In the genomic region with DNA sequence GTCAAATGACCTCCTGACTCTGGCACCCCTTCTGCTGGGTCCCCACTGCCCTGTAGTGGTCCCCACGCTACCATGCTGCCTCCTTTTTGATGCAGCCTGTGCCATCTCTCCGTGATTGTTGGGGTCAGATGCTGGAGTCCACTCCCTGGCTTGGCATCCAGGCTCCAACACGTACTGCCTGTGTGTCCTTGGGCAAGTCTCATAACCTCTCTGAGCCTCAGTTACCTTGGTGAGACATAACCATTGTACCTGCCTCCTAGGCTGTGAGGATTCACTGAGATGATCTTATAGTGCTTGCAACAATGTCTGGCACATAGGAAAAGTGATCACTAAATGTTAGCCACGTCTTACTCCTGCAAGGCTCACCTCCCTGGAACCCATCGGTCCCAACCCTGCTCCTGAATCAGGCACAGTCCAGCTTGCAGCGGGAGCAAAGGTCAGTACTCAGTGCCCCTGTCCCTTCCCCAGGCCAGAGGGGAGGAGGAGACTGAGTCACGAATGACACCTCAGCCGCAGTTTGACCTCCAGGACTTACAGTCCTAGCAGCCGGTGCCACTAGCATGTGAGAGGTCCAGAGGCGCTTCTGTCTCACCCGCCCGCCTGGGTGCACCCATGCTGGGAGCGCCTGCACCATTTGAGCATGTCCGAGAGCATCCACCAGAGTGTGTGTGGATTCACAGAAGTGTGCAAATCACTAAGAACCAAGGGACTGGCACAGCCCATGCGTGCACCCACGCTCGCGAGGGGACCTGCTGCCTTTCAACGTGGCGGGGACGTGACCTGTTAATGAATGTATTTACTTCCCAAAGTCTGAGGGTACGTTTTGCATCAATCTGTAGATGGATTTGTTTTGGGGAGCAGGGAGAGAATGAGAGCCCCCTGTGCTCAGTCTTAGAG, we compare ENCODE assay signal across 26 cellular contexts. TPM values are rescaled to one million over a fixed set of nuclear protein-coding genes. Genes with fewer than 3 reads are reported as not detected.
DNase-seq lines count a peak whose midpoint lies in the region; ATAC-seq, FAIRE-seq and TF ChIP-seq lines count a peak whose summit lies in the region.
"Had no signal": no experiment of that assay in that cellular context is flagged by ENCODE, and none has a peak within 500 bp of the region (broad histone marks: within the 10 kb centered on the region; RNA-seq: fewer than 3 reads in every experiment).

No MANE protein-coding gene starts in this region.

- no peak overlapping the region for H3K4me3 ChIP-seq in hepatocyte
- H3K4me3 ChIP-seq: BLaER1 treated with 17β-estradiol and CSF1 and Interleukin-3, amounts not matched to agents 10 nM and 100 nM; GM12878; GM23248 had no signal

- H4K20me1 ChIP-seq in hepatocyte (ENCODE audit: insufficient read depth, poor library complexity, severe bottlenecking), result no peaks in the 10 kb centered on the region
- H4K20me1 ChIP-seq: BLaER1 treated with 17β-estradiol and CSF1 and Interleukin-3, amounts not matched to agents 10 nM and 100 nM had no signal

- H3K9me2 ChIP-seq in hepatocyte (replicated peaks; ENCODE audit: insufficient read depth), result no peaks in the 10 kb centered on the region

- WGBS in hepatocyte (ENCODE audit: low lambda C conversion rate, missing lambda C conversion rate), result 75% methylated on average over 22 of the region's 22 CpGs

- no peak overlapping the region for H2AFZ ChIP-seq in hepatocyte
- H2AFZ ChIP-seq: GM23248 had no signal

- H3K9me3 ChIP-seq in hepatocyte (ENCODE audit: low read depth), result no peaks in the 10 kb centered on the region
- H3K9me3 ChIP-seq: BLaER1 treated with 17β-estradiol and CSF1 and Interleukin-3, amounts not matched to agents 10 nM and 100 nM had no signal

- no peaks in the 10 kb centered on the region for H3K27me3 ChIP-seq in hepatocyte
- H3K27me3 ChIP-seq: BLaER1 treated with 17β-estradiol and CSF1 and Interleukin-3, amounts not matched to agents 10 nM and 100 nM had no signal

- ATAC-seq in HG03039 (IDR thresholded peaks at IDR 0.05; ENCODE audit: unreplicated experiment), result no peak
- ATAC-seq: CD8-positive, alpha-beta T cell; HCT116; SK-N-SH treated with all-trans-retinoic acid at 6 μM for 48 hours had no signal

- intact Hi-C loops in posterior vena cava (cut with DNase I), result no loop called here

- H3K27ac ChIP-seq in hepatocyte, result peak overlapping the region; percentile 95
- H3K27ac ChIP-seq: BLaER1 treated with 17β-estradiol and CSF1 and Interleukin-3, amounts not matched to agents 10 nM and 100 nM; GM23248 had no signal

- no peaks in the 10 kb centered on the region for H3K36me3 ChIP-seq in hepatocyte (replicated peaks; ENCODE audit: insufficient read depth, low read depth)
- H3K36me3 ChIP-seq: BLaER1 treated with 17β-estradiol and CSF1 and Interleukin-3, amounts not matched to agents 10 nM and 100 nM had no signal

- no peaks in the 10 kb centered on the region for H3K79me2 ChIP-seq in hepatocyte

- peaks cover 42% of the 10 kb centered on the region for H3K4me1 ChIP-seq in hepatocyte (ENCODE audit: insufficient read depth)

- no peak overlapping the region for H3K4me2 ChIP-seq in hepatocyte
- H3K4me2 ChIP-seq: BLaER1 treated with 17β-estradiol and CSF1 and Interleukin-3, amounts not matched to agents 10 nM and 100 nM had no signal

- FAIRE-seq in HTR-8/SVneo (lab: Jason Lieb, UNC), result peak; percentile 72
- FAIRE-seq: GM12878, GM19239 had no signal

- TF ChIP-seq CTCF in hepatocyte (IDR thresholded peaks at IDR 0.05; ENCODE audit: poor library complexity), result no peak

- DNase-seq in HTR-8/SVneo (ENCODE audit: insufficient read length, low spot score), result no peak
- DNase-seq in hepatocyte (ENCODE audit: low spot score), result no peak
- peak; percentile 69 for DNase-seq in posterior vena cava (ENCODE audit: low spot score)
- DNase-seq in HPDE6-E6E7 (ENCODE audit: extremely low spot score), result no peak
- no peak for DNase-seq in RPMI8226
- DNase-seq: CD8-positive, alpha-beta T cell; DMS53; EL; KG1; NCI-H1417; NCI-H187; NCI-H2107; NCI-H510A; NCI-H748 treated with DMSO at 0.1 percent for 48 hours; NK-92 treated with Interleukin-12 subunit alpha and Interleukin-12 subunit beta, amount 100 ng/mL, for 24 hours; OCI-M1; SIG-M5 had no signal

RNA-seq across cellular contexts. Expression of a gene that starts 3.0 kb away (rescaled TPM):
- total RNA-seq in hepatocyte (1,055 and 1,133 TPM in 2 replicates), posterior vena cava (1 to 10 TPM in 1 of 2 donors, not detected in 1; 2.0 TPM)
- polyA plus RNA-seq in hepatocyte, result 548 and 810 TPM in 2 replicates
- total RNA-seq: A673; CD8-positive, alpha-beta T cell; GM12878; GM23248; RPMI7951 had no signal
- polyA plus RNA-seq: GM12878, GM23248 had no signal

RNA-seq across cellular contexts. Expression of a gene that starts 3.6 kb away (rescaled TPM):
- total RNA-seq in hepatocyte (2,309 and 2,825 TPM in 2 replicates), posterior vena cava (not detected)
- 1,438 and 2,125 TPM in 2 replicates for polyA plus RNA-seq in hepatocyte
- total RNA-seq: A673; CD8-positive, alpha-beta T cell; GM23248; RPMI7951 had no signal
- polyA plus RNA-seq: GM12878, GM23248 had no signal

RNA-seq across cellular contexts. Expression of a gene that starts 11.3 kb away (rescaled TPM):
- total RNA-seq in hepatocyte (4,253 and 4,361 TPM in 2 replicates), posterior vena cava (under 1 TPM in 1 of 2 donors, not detected in 1; 0.79 TPM)
- 5,326 and 7,624 TPM in 2 replicates for polyA plus RNA-seq in hepatocyte
- total RNA-seq: GM23248 had no signal

RNA-seq across cellular contexts. Expression of a gene that starts 34.4 kb away (rescaled TPM):
- total RNA-seq in hepatocyte, result 16.3 and 20.3 TPM in 2 replicates
- polyA plus RNA-seq in hepatocyte, result 13.4 and 14.6 TPM in 2 replicates
- not detected for total RNA-seq in posterior vena cava
- total RNA-seq: A673; CD8-positive, alpha-beta T cell; GM23248; RPMI7951 had no signal
- polyA plus RNA-seq: GM12878, GM23248 had no signal

RNA-seq across cellular contexts. Expression of a gene that starts 38.3 kb away (rescaled TPM):
- total RNA-seq in hepatocyte (38.3 and 38.6 TPM in 2 replicates), posterior vena cava (10 to 100 TPM; 38.8 to 44.6 TPM)
- 50.1 and 53.3 TPM in 2 replicates for polyA plus RNA-seq in hepatocyte

Comparison
In these comparisons a context has a peak if more than half of its experiments do, and no peak if none do; other contexts are left out.
1. RNA of a gene that starts 3.0 kb away (total RNA-seq): 1,055 to 1,133 TPM in hepatocyte; 2.0 TPM in posterior vena cava; every median in the first group is over 100 times any median in the second.
2. RNA of a gene that starts 3.6 kb away (total RNA-seq): 2,309 to 2,825 TPM in hepatocyte; not detected in posterior vena cava; every median in the first group is over 1,000 times any median in the second.
3. RNA of a gene that starts 11.3 kb away (total RNA-seq): 4,253 to 4,361 TPM in hepatocyte; 0.79 TPM in posterior vena cava; every median in the first group is over 1,000 times any median in the second.